Comparison of ENCODE assay signal across 20 cellular contexts in genomic region chr13:45823583-45823982, GRCh38. TPM values are rescaled to one million over a fixed set of nuclear protein-coding genes. Genes with fewer than 3 reads are reported as not detected.
DNase-seq lines count a peak whose midpoint lies in the region; ATAC-seq and TF ChIP-seq lines count a peak whose summit lies in the region.
"Had no signal": no experiment of that assay in that cellular context is flagged by ENCODE, and none has a peak within 500 bp of the region (broad histone marks: within the 10 kb centered on the region; RNA-seq: fewer than 3 reads in every experiment).

No MANE protein-coding gene starts in this region.

- in situ Hi-C loops in GM13977 (cut with MboI; ENCODE audit: low pct_unique_long_range_greater_than_20kb, low sequenced_read_pairs, unreplicated experiment) = no loop called here

- H3K79me2 ChIP-seq in Loucy (ENCODE audit: insufficient read depth, low read length) = no peaks in the 10 kb centered on the region

- H3K27ac ChIP-seq in right cardiac atrium (ENCODE audit: low read length) (no peak overlapping the region), coronary artery (no peak overlapping the region)
- H3K27ac ChIP-seq: BLaER1, PC-9 had no signal

- H3K9ac ChIP-seq in Loucy (ENCODE audit: low read depth, low read length, poor library complexity, severe bottlenecking) = peak overlapping the region; percentile 12
- H3K9ac ChIP-seq: BLaER1 had no signal

- H2AFZ ChIP-seq in Loucy (ENCODE audit: low read length) = no peak overlapping the region
- H2AFZ ChIP-seq: PC-9 had no signal

- H3K9me3 ChIP-seq in right cardiac atrium (ENCODE audit: control insufficient read depth, low read length) (no peaks in the 10 kb centered on the region), Loucy (ENCODE audit: insufficient read depth, low read depth, low read length) (no peaks in the 10 kb centered on the region)
- H3K9me3 ChIP-seq: BLaER1 had no signal

- DNase-seq in Right ventricle myocardium inferior (ENCODE audit: missing footprints) (no peak), right cardiac atrium (no peak), coronary artery (ENCODE audit: low spot score) (peak; percentile 31), left ventricle myocardium superior (no peak), GM13977 (ENCODE audit: low spot score) (no peak)
- no peak for DNase-seq in stimulated activated CD4-positive, alpha-beta T cell treated with anti-CD3 and anti-CD28 coated beads, Interleukin-4, amount 100 ng/mL, for 24 hours
- DNase-seq: CD8-positive, alpha-beta memory T cell; DND-41; GDM1; GOT3; NCI-H1092; NCI-H146; NCI-H2081; NCI-H748 treated with DMSO at 0.1 percent for 48 hours; PC-9 had no signal

- intact Hi-C loops in Right ventricle myocardium inferior (cut with DNase I) = no loop called here
- intact Hi-C loops in right cardiac atrium (cut with DNase I) = no loop called here
- intact Hi-C loops in left ventricle myocardium superior (cut with micrococcal nuclease) = no loop called here

- no peaks in the 10 kb centered on the region for H4K20me1 ChIP-seq in Loucy (ENCODE audit: insufficient read depth, low read length, poor library complexity, severe bottlenecking)
- H4K20me1 ChIP-seq: BLaER1 had no signal

- H3K4me1 ChIP-seq in right cardiac atrium (ENCODE audit: control insufficient read depth, insufficient read depth, low read length) (peaks cover 2% of the 10 kb centered on the region), Loucy (ENCODE audit: insufficient read depth, low read length, poor library complexity, severe bottlenecking) (peaks cover 47% of the 10 kb centered on the region)

- TF ChIP-seq CTCF in Loucy (conservative IDR thresholded peaks at IDR 0.05; ENCODE audit: low read length) (no peak), coronary artery (IDR thresholded peaks at IDR 0.05) (no peak), GM13977 (IDR thresholded peaks at IDR 0.05; ENCODE audit: extremely low read depth, insufficient read depth, missing control alignments) (no peak)

- no peaks in the 10 kb centered on the region for H3K27me3 ChIP-seq in right cardiac atrium (ENCODE audit: control insufficient read depth, insufficient read depth)
- no peaks in the 10 kb centered on the region for H3K27me3 ChIP-seq in Loucy (ENCODE audit: insufficient read depth, low read length, poor library complexity, severe bottlenecking)
- H3K27me3 ChIP-seq: BLaER1 had no signal

- H3K4me3 ChIP-seq in right cardiac atrium (ENCODE audit: low read length) (no peak overlapping the region), Loucy (ENCODE audit: low read length, poor library complexity, severe bottlenecking) (no peak overlapping the region), coronary artery (no peak overlapping the region)
- H3K4me3 ChIP-seq: BLaER1, GM12878, PC-9 had no signal

- no peaks in the 10 kb centered on the region for H3F3A ChIP-seq in Loucy (ENCODE audit: low read depth)

- ATAC-seq in Right ventricle myocardium inferior = peak; percentile 71
- no peak for ATAC-seq in right cardiac atrium
- peak; percentile 88 for ATAC-seq in left ventricle myocardium superior
- ATAC-seq in HG02678 (IDR thresholded peaks at IDR 0.05; ENCODE audit: unreplicated experiment) = no peak
- ATAC-seq: GM12878 had no signal

- no peaks in the 10 kb centered on the region for H3K36me3 ChIP-seq in Loucy (ENCODE audit: insufficient read depth, low read length)
- H3K36me3 ChIP-seq: BLaER1 had no signal

- H3K9me2 ChIP-seq in Loucy (replicated peaks; ENCODE audit: low read depth, low read length) = no peaks in the 10 kb centered on the region

- H3K4me2 ChIP-seq in Loucy (ENCODE audit: low read depth, low read length, poor library complexity, severe bottlenecking) = no peak overlapping the region
- H3K4me2 ChIP-seq: PC-9 had no signal

RNA-seq across cellular contexts. Expression of gene SIAH3, which starts 28.0 kb away (rescaled TPM):
- total RNA-seq in Right ventricle myocardium inferior (0.05 TPM), right cardiac atrium (not detected), left ventricle myocardium superior (not detected)
- not detected for polyA plus RNA-seq in right cardiac atrium
- total RNA-seq: GM12878, NCI-H460, PC-9 had no signal
- polyA plus RNA-seq: CD8-positive, alpha-beta memory T cell; GM12878 had no signal

Comparison
In these comparisons a context has a peak if more than half of its experiments do, and no peak if none do; other contexts are left out.
1. ATAC-seq: peak in Right ventricle myocardium inferior (single experiment) and left ventricle myocardium superior (single experiment); none in right cardiac atrium (0 of 2) and HG02678 (single experiment).